31 cellular contexts compared by ENCODE assay signal in genomic region chr3:114718897-114719208, GRCh38.
DNase-seq lines count a peak whose midpoint lies in the region; ATAC-seq and TF ChIP-seq lines count a peak whose summit lies in the region.
"Had no signal": no experiment of that assay in that cellular context is flagged by ENCODE, and none has a peak within 500 bp of the region (broad histone marks: within the 10 kb centered on the region; RNA-seq: fewer than 3 reads in every experiment).

No MANE protein-coding gene starts in this region.

- POLR2A ChIA-PET in HCT116 (lab: Charles Lee), result no interaction called here

- CTCF ChIA-PET in HCT116 (lab: Charles Lee), result no interaction called here

- peaks cover 8% of the 10 kb centered on the region for H3K79me1 ChIP-seq in mesenchymal stem cell (replicated peaks; ENCODE audit: low read length, poor library complexity, severe bottlenecking)

- H3K27me3 ChIP-seq in HCT116 (ENCODE audit: insufficient read depth, low read length) (no peaks in the 10 kb centered on the region), hepatocyte (no peaks in the 10 kb centered on the region), mesenchymal stem cell (ENCODE audit: control insufficient read depth in 1 of 2, insufficient read depth in 1 of 2, low read length in 2 of 2) (no peaks in the 10 kb centered on the region), transverse colon (no peaks in the 10 kb centered on the region), foreskin keratinocyte (no peaks in the 10 kb centered on the region)
- no peaks in the 10 kb centered on the region for H3K27me3 ChIP-seq in effector memory CD4-positive, alpha-beta T cell (replicated peaks; ENCODE audit: control insufficient read depth, insufficient read depth, low read length, poor library complexity, severe bottlenecking)
- H3K27me3 ChIP-seq: spleen had no signal

- TF ChIP-seq CTCF in HCT116 (IDR thresholded peaks at IDR 0.05 in 2 of 3, conservative IDR thresholded peaks at IDR 0.05 in 1 of 3; ENCODE audit: borderline replicate concordance in 1 of 3, insufficient read depth in 1 of 3, low read depth in 2 of 3, low read length in 2 of 3) (no peak), hepatocyte (IDR thresholded peaks at IDR 0.05; ENCODE audit: poor library complexity) (no peak), transverse colon (IDR thresholded peaks at IDR 0.05) (no peak), foreskin keratinocyte (conservative IDR thresholded peaks at IDR 0.05) (no peak)

- no peak overlapping the region for H2AK5ac ChIP-seq in mesenchymal stem cell (ENCODE audit: low read length, severe bottlenecking)

- no peak overlapping the region for H3K23ac ChIP-seq in mesenchymal stem cell (ENCODE audit: low read length in 2 of 2)

- RAD21 ChIA-PET in HCT116 (lab: Charles Lee; ENCODE audit: low non-redundant PET in 1 of 2, low total read pairs in 2 of 2, uncharacterized antibody in 2 of 2, unreplicated experiment in 2 of 2), result no interaction called here

- peak overlapping the region; percentile 63; the same call in 1 of the 2 replicates for H3K27ac ChIP-seq in HCT116 (ENCODE audit: low read depth, low read length)
- H3K27ac ChIP-seq in hepatocyte, result peak overlapping the region; percentile 54
- H3K27ac ChIP-seq in mesenchymal stem cell (ENCODE audit: low read length, poor library complexity, severe bottlenecking), result peak overlapping the region; percentile 70
- H3K27ac ChIP-seq in effector memory CD4-positive, alpha-beta T cell (ENCODE audit: insufficient read depth, low read length, poor library complexity, severe bottlenecking), result no peak overlapping the region
- H3K27ac ChIP-seq in transverse colon, result peak overlapping the region in 1 of 4 donors; percentile 11
- H3K27ac ChIP-seq in foreskin keratinocyte, result no peak overlapping the region
- H3K27ac ChIP-seq: lower lobe of right lung, spleen had no signal

- 25% methylated on average over 1 of the region's 1 CpG for WGBS in hepatocyte (ENCODE audit: low lambda C conversion rate, missing lambda C conversion rate)
- WGBS in mesenchymal stem cell, result 60% methylated on average over 1 of the region's 1 CpG
- 44 to 55% methylated on average over 1 of the region's 1 CpG for WGBS in transverse colon (ENCODE audit: low coverage in 1 of 2), 2 donors

- H3K4me2 ChIP-seq in HCT116 (ENCODE audit: low read length) (peak overlapping the region; percentile 9; the same call in 1 of the 2 replicates), hepatocyte (peak overlapping the region; percentile 70), mesenchymal stem cell (ENCODE audit: low read length, poor library complexity, severe bottlenecking) (no peak overlapping the region)

- no peak overlapping the region for H3K4me3 ChIP-seq in HCT116 (replicated peaks in 1 of 2; ENCODE audit: low read depth in 1 of 2, low read length in 2 of 2)
- no peak overlapping the region for H3K4me3 ChIP-seq in hepatocyte
- no peak overlapping the region for H3K4me3 ChIP-seq in mesenchymal stem cell (ENCODE audit: insufficient read depth in 1 of 2, low read depth in 1 of 2, low read length in 2 of 2)
- no peak overlapping the region for H3K4me3 ChIP-seq in effector memory CD4-positive, alpha-beta T cell (ENCODE audit: insufficient read depth, low read depth, low read length, poor library complexity, severe bottlenecking)
- H3K4me3 ChIP-seq in transverse colon, result no peak overlapping the region
- H3K4me3 ChIP-seq: lower lobe of right lung, spleen had no signal

- H3K36me3 ChIP-seq in HCT116 (ENCODE audit: control insufficient read depth in 1 of 2, insufficient read depth in 2 of 2, low read length in 2 of 2), result no peaks in the 10 kb centered on the region
- no peaks in the 10 kb centered on the region for H3K36me3 ChIP-seq in hepatocyte (replicated peaks; ENCODE audit: insufficient read depth, low read depth)
- no peaks in the 10 kb centered on the region for H3K36me3 ChIP-seq in mesenchymal stem cell (ENCODE audit: control insufficient read depth in 1 of 2, insufficient read depth in 2 of 2, low read depth in 1 of 2, low read length in 2 of 2)
- no peaks in the 10 kb centered on the region for H3K36me3 ChIP-seq in effector memory CD4-positive, alpha-beta T cell (ENCODE audit: control insufficient read depth, insufficient read depth, low read length)
- H3K36me3 ChIP-seq in transverse colon, result no peaks in the 10 kb centered on the region
- H3K36me3 ChIP-seq: lower lobe of right lung, spleen had no signal

- no peak overlapping the region for H2BK15ac ChIP-seq in mesenchymal stem cell (ENCODE audit: low read depth, poor library complexity, severe bottlenecking)

- TF ChIP-seq EP300 in transverse colon (IDR thresholded peaks at IDR 0.05; ENCODE audit: low read depth), result no peak

- no peak for ATAC-seq in HCT116
- ATAC-seq in HG03520 (IDR thresholded peaks at IDR 0.05; ENCODE audit: unreplicated experiment), result no peak
- ATAC-seq in foreskin keratinocyte, result no peak
- ATAC-seq: activated CD4-positive, CD25-positive, alpha-beta regulatory T cell treated with anti-CD3 and anti-CD28 coated beads, Interleukin-2, amount 50 U/mL, for 24 hours; natural killer cell treated with Interleukin-12 subunit alpha and Interleukin-12 subunit beta and Interleukin-15 and Interleukin-18, amount 100 ng/mL, for 72 hours; PC-3; Right ventricle myocardium inferior had no signal

- H3K4me1 ChIP-seq in HCT116 (ENCODE audit: control insufficient read depth in 1 of 2, insufficient read depth in 2 of 2, low read length in 2 of 2), result peaks cover 66 to 67% of the 10 kb centered on the region in 2 experiments
- H3K4me1 ChIP-seq in hepatocyte (ENCODE audit: insufficient read depth), result peaks cover 18% of the 10 kb centered on the region
- H3K4me1 ChIP-seq in mesenchymal stem cell (ENCODE audit: control insufficient read depth, insufficient read depth, low read depth, low read length), result peaks cover 2% of the 10 kb centered on the region
- no peaks in the 10 kb centered on the region for H3K4me1 ChIP-seq in effector memory CD4-positive, alpha-beta T cell (ENCODE audit: control insufficient read depth, insufficient read depth, low read length, poor library complexity, severe bottlenecking)
- peaks cover 0 to 39% (median 19%) of the 10 kb centered on the region in 4 donors for H3K4me1 ChIP-seq in transverse colon
- no peaks in the 10 kb centered on the region for H3K4me1 ChIP-seq in foreskin keratinocyte
- H3K4me1 ChIP-seq: spleen had no signal

- no peak overlapping the region for H4K91ac ChIP-seq in mesenchymal stem cell (ENCODE audit: low read length)

- no peak overlapping the region for H2BK12ac ChIP-seq in mesenchymal stem cell (ENCODE audit: low read length in 2 of 2)

- no peak overlapping the region for H3K18ac ChIP-seq in mesenchymal stem cell (ENCODE audit: low read depth in 1 of 2, low read length in 2 of 2)

- H2AFZ ChIP-seq in HCT116 (ENCODE audit: low read depth, low read length, poor library complexity, severe bottlenecking) (no peak overlapping the region), hepatocyte (no peak overlapping the region), mesenchymal stem cell (ENCODE audit: low read depth, low read length) (no peak overlapping the region)

- no peak overlapping the region for H3K14ac ChIP-seq in mesenchymal stem cell (ENCODE audit: low read length in 2 of 2)

- no peaks in the 10 kb centered on the region for H3K9me2 ChIP-seq in HCT116 (ENCODE audit: insufficient read depth)
- H3K9me2 ChIP-seq in hepatocyte (replicated peaks; ENCODE audit: insufficient read depth), result no peaks in the 10 kb centered on the region

- in situ Hi-C loops in transverse colon (cut with MboI; ENCODE audit: low pct_ligation_motif_present in 1 of 4, low pct_unique_long_range_greater_than_20kb in 1 of 4, low sequenced_read_pairs in 3 of 4), result no loop called here

- no peaks in the 10 kb centered on the region for H4K20me1 ChIP-seq in HCT116 (ENCODE audit: insufficient read depth)
- no peaks in the 10 kb centered on the region for H4K20me1 ChIP-seq in hepatocyte (ENCODE audit: insufficient read depth, poor library complexity, severe bottlenecking)

- TF ChIP-seq POLR2A in HCT116 (IDR thresholded peaks at IDR 0.05; ENCODE audit: borderline replicate concordance, extremely low read depth, insufficient read depth, insufficient read length), result no peak
- TF ChIP-seq POLR2A in transverse colon (IDR thresholded peaks at IDR 0.05), result no peak

- no peak overlapping the region for H3K4ac ChIP-seq in mesenchymal stem cell (ENCODE audit: low read depth in 1 of 2, low read length in 2 of 2)

- H3K9me3 ChIP-seq in HCT116 (ENCODE audit: control insufficient read depth in 1 of 2, insufficient read depth in 1 of 2, low read depth in 1 of 2, low read length in 2 of 2) (no peaks in the 10 kb centered on the region), hepatocyte (ENCODE audit: low read depth) (no peaks in the 10 kb centered on the region), mesenchymal stem cell (ENCODE audit: control insufficient read depth, low read length) (no peaks in the 10 kb centered on the region), transverse colon (no peaks in the 10 kb centered on the region)
- no peaks in the 10 kb centered on the region for H3K9me3 ChIP-seq in effector memory CD4-positive, alpha-beta T cell (ENCODE audit: control insufficient read depth, low read length)
- H3K9me3 ChIP-seq: lower lobe of right lung, spleen had no signal

- intact Hi-C loops in HCT116 (cut with micrococcal nuclease) (no loop called here), transverse colon (cut with DNase I; ENCODE audit: low total_unique reads) (no loop called here)

- H3K9ac ChIP-seq in HCT116 (ENCODE audit: low read length), result no peak overlapping the region
- no peak overlapping the region for H3K9ac ChIP-seq in mesenchymal stem cell (ENCODE audit: low read length)

- H2BK120ac ChIP-seq in mesenchymal stem cell (ENCODE audit: low read depth, low read length), result no peak overlapping the region

- H2BK5ac ChIP-seq in mesenchymal stem cell (ENCODE audit: low read depth, low read length, poor library complexity, severe bottlenecking), result no peak overlapping the region

- DNase-seq in HCT116 (ENCODE audit: low read depth, low spot score) (no peak), hepatocyte (ENCODE audit: low spot score) (no peak), mesenchymal stem cell (no peak), transverse colon (no peak), foreskin keratinocyte (no peak)
- no peak for DNase-seq in effector memory CD4-positive, alpha-beta T cell
- DNase-seq: activated CD4-positive, alpha-beta memory T cell treated with anti-CD3 and anti-CD28 coated beads for 36 hours; activated naive CD4-positive, alpha-beta T cell treated with Interleukin-2 at 50 U/mL for 16 hours; C1 segment of cervical spinal cord; cerebellar nuclear complex; DMS79 treated with DMSO at 0.1 percent for 48 hours; GDM1; H9; immature natural killer cell; Kasumi-1; lower lobe of right lung; NCI-H1436; NCI-H2081; NCI-H226; NCI-H69; PC-3; right cardiac atrium; spleen; stimulated activated CD4-positive, alpha-beta T cell treated with anti-CD3 and anti-CD28 coated beads, Interleukin-2, amount 100 ng/mL, for 24 hours; stimulated activated CD8-positive, alpha-beta memory T cell treated with anti-CD3 and anti-CD28 coated beads, Interleukin-4, amount 100 ng/mL, for 48 hours; stimulated activated naive CD8-positive, alpha-beta T cell treated with anti-CD3 and anti-CD28 coated beads, Interleukin-15, amount 100 ng/mL, for 72 hours; T-helper 2 cell had no signal

- H4K8ac ChIP-seq in mesenchymal stem cell (ENCODE audit: low read length), result no peak overlapping the region

- H3K79me2 ChIP-seq in HCT116 (ENCODE audit: insufficient read depth, low read length), result peaks cover 94% of the 10 kb centered on the region
- no peaks in the 10 kb centered on the region for H3K79me2 ChIP-seq in hepatocyte

- TF ChIP-seq RAD21 in HCT116 (IDR thresholded peaks at IDR 0.05; ENCODE audit: low read depth), result no peak

- no TSS peak for BruUV-seq in HCT116 (replicated peaks; lab: Mats Ljungman, UMichigan)

Comparison
In these comparisons a context has a peak if more than half of its experiments do, and no peak if none do; other contexts are left out.
1. H3K27ac ChIP-seq: peak in HCT116 (single experiment), hepatocyte (single experiment) and mesenchymal stem cell (single experiment); none in effector memory CD4-positive, alpha-beta T cell (single experiment) and foreskin keratinocyte (single experiment).